14 cellular contexts compared by ENCODE assay signal in genomic region chr2:28448738-28449100, GRCh38. TPM values are rescaled to one million over a fixed set of nuclear protein-coding genes. Genes with fewer than 3 reads are reported as not detected.
DNase-seq lines count a peak whose midpoint lies in the region; ATAC-seq and TF ChIP-seq lines count a peak whose summit lies in the region.
"Had no signal": no experiment of that assay in that cellular context is flagged by ENCODE, and none has a peak within 500 bp of the region (broad histone marks: within the 10 kb centered on the region; RNA-seq: fewer than 3 reads in every experiment).

No MANE protein-coding gene starts in this region.

- H2AK5ac ChIP-seq in trophoblast cell (ENCODE audit: low read length), result no peak overlapping the region

- H3K4me2 ChIP-seq in BLaER1 treated with 17β-estradiol and CSF1 and Interleukin-3, amounts not matched to agents 10 nM and 100 nM, result peak overlapping the region in 10 of 11 experiments; percentile 38 to 95 (median 72); a peak in 19 of 22 replicates
- H3K4me2 ChIP-seq in trophoblast cell (ENCODE audit: low read length), result no peak overlapping the region

- no peak overlapping the region for H4K91ac ChIP-seq in trophoblast cell (ENCODE audit: low read depth, low read length)

- H4K20me1 ChIP-seq in BLaER1 treated with 17β-estradiol and CSF1 and Interleukin-3, amounts not matched to agents 10 nM and 100 nM, result no peaks in the 10 kb centered on the region

- H3K23ac ChIP-seq in trophoblast cell (ENCODE audit: low read length), result no peak overlapping the region

- WGBS in trophoblast cell (ENCODE audit: extremely low coverage, insufficient coverage, insufficient read length), result no CpG with 5 or more reads among the region's 3 CpGs
- WGBS in aorta, 2 donors, result 96 to 97% methylated on average over 3 of the region's 3 CpGs

- H3K9me3 ChIP-seq in BLaER1 treated with 17β-estradiol and CSF1 and Interleukin-3, amounts not matched to agents 10 nM and 100 nM (replicated peaks in 1 of 11), result peaks cover 0 to 12% (median 0%) of the 10 kb centered on the region in 11 experiments; a peak in 6 of 22 replicates
- H3K9me3 ChIP-seq in trophoblast cell (ENCODE audit: insufficient read depth, low read depth, low read length), result no peaks in the 10 kb centered on the region
- no peaks in the 10 kb centered on the region for H3K9me3 ChIP-seq in aorta (ENCODE audit: control insufficient read depth, low read length)
- H3K9me3 ChIP-seq: body of pancreas, thoracic aorta had no signal

- H3K27ac Mint-ChIP-seq in HFFc6, result peak overlapping the region; percentile 98
- H3K27ac Mint-ChIP-seq in MCF 10A (ENCODE audit: low read depth, unreplicated experiment), result peak overlapping the region; percentile 88
- H3K27ac Mint-ChIP-seq: H9 had no signal

- peak overlapping the region in 2 of 10 experiments; percentile 8 to 11; a peak in 2 of 20 replicates for H3K4me3 ChIP-seq in BLaER1 treated with 17β-estradiol and CSF1 and Interleukin-3, amounts not matched to agents 10 nM and 100 nM
- H3K4me3 ChIP-seq in trophoblast cell (ENCODE audit: low read depth, low read length) (no peak overlapping the region), aorta (ENCODE audit: low read length in 2 of 2) (no peak overlapping the region)
- H3K4me3 ChIP-seq: body of pancreas, thoracic aorta had no signal

- H3K4me3 Mint-ChIP-seq in HFFc6 (0 out of 2 replicates have a peak overlapping the region, but pooled peaks have one; percentile 23), MCF 10A (ENCODE audit: unreplicated experiment) (peak overlapping the region; percentile 52)
- H3K4me3 Mint-ChIP-seq: CD4-positive, CD25-positive, alpha-beta regulatory T cell; H9 had no signal

- CTCF ChIA-PET in MCF 10A (lab: Yijun Ruan, JAX), result interaction anchor here (1.3 to 1.5 kb wide), 3 partner anchors 9 to 13 kb away, joined by 3 to 5 read pairs (median 3); no protein-coding TSS in a partner anchor

- peak overlapping the region; percentile 9 for H2BK120ac ChIP-seq in trophoblast cell (ENCODE audit: insufficient read depth, low read length, poor library complexity)

- H3K14ac ChIP-seq in trophoblast cell (ENCODE audit: low read length), result no peak overlapping the region

- ATAC-seq in aorta (ENCODE audit: low FRiP score), result no peak
- ATAC-seq: body of pancreas had no signal

- TF ChIP-seq CTCF in HFFc6 (IDR thresholded peaks at IDR 0.05), result no peak
- no peak for TF ChIP-seq CTCF in MCF 10A (IDR thresholded peaks at IDR 0.05; ENCODE audit: unreplicated experiment)

- peaks cover 83% of the 10 kb centered on the region for H3K4me1 Mint-ChIP-seq in HFFc6 (ENCODE audit: low read depth)
- peaks cover 50% of the 10 kb centered on the region for H3K4me1 Mint-ChIP-seq in MCF 10A (ENCODE audit: insufficient read depth, unreplicated experiment)

- POLR2A ChIA-PET in MCF 10A (lab: Yijun Ruan, JAX), result interaction anchor here (0.6 to 7.9 kb wide), 8 partner anchors 12 to 469 kb away, joined by 3 to 93 read pairs (median 4); no protein-coding TSS in a partner anchor

- H3K4ac ChIP-seq in trophoblast cell (ENCODE audit: low read depth, low read length), result no peak overlapping the region

- no peaks in the 10 kb centered on the region for H3K27me3 ChIP-seq in BLaER1 treated with 17β-estradiol and CSF1 and Interleukin-3, amounts not matched to agents 10 nM and 100 nM
- H3K27me3 ChIP-seq in trophoblast cell (ENCODE audit: insufficient read depth, low read length), result no peaks in the 10 kb centered on the region
- H3K27me3 ChIP-seq in aorta (ENCODE audit: control insufficient read depth in 1 of 2, insufficient read depth in 2 of 2, low read length in 1 of 2), result no peaks in the 10 kb centered on the region
- H3K27me3 ChIP-seq: body of pancreas had no signal

- H3K9ac ChIP-seq in BLaER1 treated with 17β-estradiol and CSF1 and Interleukin-3, amounts not matched to agents 10 nM and 100 nM, result peak overlapping the region in 8 of 11 experiments; percentile 14 to 79 (median 71); a peak in 16 of 22 replicates
- H3K9ac ChIP-seq in trophoblast cell (ENCODE audit: low read length), result no peak overlapping the region

- H3K36me3 ChIP-seq in BLaER1 treated with 17β-estradiol and CSF1 and Interleukin-3, amounts not matched to agents 10 nM and 100 nM, result no peaks in the 10 kb centered on the region
- H3K36me3 ChIP-seq in trophoblast cell (ENCODE audit: control insufficient read depth in 1 of 2, insufficient read depth in 2 of 2, low read length in 2 of 2), result no peaks in the 10 kb centered on the region
- H3K36me3 ChIP-seq in aorta (ENCODE audit: control insufficient read depth in 1 of 2, insufficient read depth in 2 of 2, low read length in 1 of 2), result no peaks in the 10 kb centered on the region
- H3K36me3 ChIP-seq: thoracic aorta had no signal

- DNase-seq in HFFc6 (no peak), MCF 10A (ENCODE audit: unreplicated experiment) (no peak), trophoblast cell (no peak), NCI-H2196 treated with DMSO at 0.1 percent for 48 hours (lab: John Stamatoyannopoulos, UW; ENCODE audit: unreplicated experiment) (no peak), aorta (no peak), cerebellar nuclear complex (lab: John Stamatoyannopoulos, UW) (no peak)
- DNase-seq: H9, NCI-H1417 treated with DMSO at 0.1 percent for 48 hours, NCI-H345 had no signal

- H4K12ac ChIP-seq in trophoblast cell (ENCODE audit: low read depth, low read length), result no peak overlapping the region

- H2AFZ ChIP-seq in trophoblast cell (ENCODE audit: insufficient read depth, low read length, poor library complexity), result no peak overlapping the region

- intact Hi-C loops in MCF 10A (cut with micrococcal nuclease) (loop anchor here (5.0 kb wide), 1 partner anchor 491 kb away; no protein-coding TSS in a partner anchor), aorta (cut with DNase I) (no loop called here)

- BruUV-seq in MCF 10A (replicated peaks; lab: Mats Ljungman, UMichigan), result no TSS peak

- H3K79me1 ChIP-seq in trophoblast cell (ENCODE audit: low read length), result peaks cover 4% of the 10 kb centered on the region

- H3K9me3 Mint-ChIP-seq in HFFc6, result no peaks in the 10 kb centered on the region
- no peaks in the 10 kb centered on the region for H3K9me3 Mint-ChIP-seq in MCF 10A (ENCODE audit: unreplicated experiment)
- H3K9me3 Mint-ChIP-seq: CD4-positive, CD25-positive, alpha-beta regulatory T cell; H9 had no signal

- H4K8ac ChIP-seq in trophoblast cell (ENCODE audit: low read depth, low read length), result no peak overlapping the region

- no peak overlapping the region for H3K18ac ChIP-seq in trophoblast cell (ENCODE audit: low read length)

- no peaks in the 10 kb centered on the region for H3K79me2 ChIP-seq in trophoblast cell (ENCODE audit: control insufficient read depth, insufficient read depth, low read length, poor library complexity)

- peak overlapping the region; percentile 61 to 94 (median 81) for H3K27ac ChIP-seq in BLaER1 treated with 17β-estradiol and CSF1 and Interleukin-3, amounts not matched to agents 10 nM and 100 nM
- H3K27ac ChIP-seq in trophoblast cell (ENCODE audit: low read depth, low read length) (no peak overlapping the region), aorta (ENCODE audit: low read depth in 1 of 2, low read length in 2 of 2) (no peak overlapping the region)
- H3K27ac ChIP-seq: VCaP had no signal

- H2BK5ac ChIP-seq in trophoblast cell (ENCODE audit: low read depth, low read length, poor library complexity), result no peak overlapping the region

- H3K36me3 Mint-ChIP-seq in HFFc6 (ENCODE audit: low read depth) (no peaks in the 10 kb centered on the region), MCF 10A (ENCODE audit: insufficient read depth, unreplicated experiment) (no peaks in the 10 kb centered on the region)
- H3K36me3 Mint-ChIP-seq: CD4-positive, CD25-positive, alpha-beta regulatory T cell had no signal

- H3K4me1 ChIP-seq in BLaER1 treated with 17β-estradiol and CSF1 and Interleukin-3, amounts not matched to agents 10 nM and 100 nM, result peaks cover 10 to 100% (median 68%) of the 10 kb centered on the region in 10 experiments; a peak in 18 of 20 replicates
- H3K4me1 ChIP-seq in trophoblast cell (ENCODE audit: control insufficient read depth in 1 of 2, insufficient read depth in 2 of 2, low read length in 2 of 2) (peaks cover 8 to 11% of the 10 kb centered on the region in 2 experiments), aorta (ENCODE audit: control insufficient read depth in 1 of 2, insufficient read depth in 2 of 2, low read length in 2 of 2) (no peaks in the 10 kb centered on the region)
- H3K4me1 ChIP-seq: body of pancreas had no signal

- H3K27me3 Mint-ChIP-seq in HFFc6 (ENCODE audit: insufficient read depth) (no peaks in the 10 kb centered on the region; the same call in 1 of the 2 replicates), MCF 10A (ENCODE audit: insufficient read depth, unreplicated experiment) (no peaks in the 10 kb centered on the region)
- H3K27me3 Mint-ChIP-seq: CD4-positive, CD25-positive, alpha-beta regulatory T cell had no signal

- H2BK12ac ChIP-seq in trophoblast cell (ENCODE audit: low read length), result no peak overlapping the region

RNA-seq across cellular contexts. Expression of gene PLB1, which starts 47.1 kb away (rescaled TPM):
- total RNA-seq in HFFc6 (2021; fragmentation: NEBNext Ultra II Directional; extraction: Animal tissue kit (Norgen Biotek cat#: 25700)), result under 1 TPM; 0.36 to 0.95 (median 0.62) TPM
- 0.91 and 1.8 TPM in 2 replicates for total RNA-seq in MCF 10A (2022)
- polyA plus RNA-seq in trophoblast cell (2013), result 5.7 and 6.0 TPM in 2 replicates
- 10 to 100 TPM in 1 of 2 donors, 1 to 10 TPM in 1; 4.9 to 16.3 TPM for total RNA-seq in aorta
- polyA plus RNA-seq in aorta, result 1 to 10 TPM; 5.3 to 8.9 TPM
- total RNA-seq: H9 had no signal

RNA-seq across cellular contexts. Expression of gene FOSL2, which starts 56.1 kb away (rescaled TPM):
- 100 to 1,000 TPM in 5 of 6 experiments, 10 to 100 TPM in 1; 90.1 to 128 (median 116) TPM for total RNA-seq in HFFc6 (2021; fragmentation: NEBNext Ultra II Directional; extraction: Animal tissue kit (Norgen Biotek cat#: 25700))
- total RNA-seq in MCF 10A (2022) (122 and 141 TPM in 2 replicates), aorta (100 to 1,000 TPM; 184 to 260 TPM)
- 25.9 and 27.5 TPM in 2 replicates for polyA plus RNA-seq in trophoblast cell (2013)
- 10 to 100 TPM; 20.0 to 33.2 TPM for polyA plus RNA-seq in aorta

Comparison
In these comparisons a context has a peak if more than half of its experiments do, and no peak if none do; other contexts are left out.
1. H3K27ac ChIP-seq: peak in BLaER1 treated with 17β-estradiol and CSF1 and Interleukin-3, amounts not matched to agents 10 nM and 100 nM (11 of 11); none in trophoblast cell (single experiment) and aorta (0 of 2).